In genomic region chr9:129432255-129432654, GRCh38 we compare ENCODE assay signal across 1 cellular context.
TF ChIP-seq lines count a peak whose summit lies in the region.

No MANE protein-coding gene starts in this region.

TF ChIP-seq in A549, 52 proteins besides CTCF, POLR2A, EP300 and RAD21:
- TF ChIP-seq REST (IDR thresholded peaks at IDR 0.05) (no peak), BHLHE40 (IDR thresholded peaks at IDR 0.05; ENCODE audit: low read depth, low read length) (no peak), EHF (CRISPR knock-in tag; IDR thresholded peaks at IDR 0.05) (no peak), POLR2AphosphoS2 (conservative IDR thresholded peaks at IDR 0.05; ENCODE audit: low read length) (no peak), MAFK (IDR thresholded peaks at IDR 0.05; ENCODE audit: partially characterized antibody) (no peak)
